In genomic region chr12:64522316-64522715, GRCh38 we compare ENCODE assay signal across 14 cellular contexts.
A peak's percentile ranks its signal among the peaks of the same experiment; 100 is the strongest.
DNase-seq lines count a peak whose midpoint lies in the region; ATAC-seq, FAIRE-seq and TF ChIP-seq lines count a peak whose summit lies in the region.
"Had no signal": no experiment of that assay in that cellular context is flagged by ENCODE, and none has a peak within 500 bp of the region (broad histone marks: within the 10 kb centered on the region; RNA-seq: fewer than 3 reads in every experiment).

No MANE protein-coding gene starts in this region.

- BruUV-seq in K562 (replicated peaks; lab: Mats Ljungman, UMichigan), result no TSS peak

- H2AFZ ChIP-seq in K562 (ENCODE audit: low read depth, low read length), result no peak overlapping the region
- H2AFZ ChIP-seq in osteoblast (ENCODE audit: low read length), result peak overlapping the region; percentile 52

- WGBS in K562 (ENCODE audit: insufficient coverage, low coverage, missing lambda C conversion rate), result 2% methylated on average over 5 of the region's 5 CpGs

- no peaks in the 10 kb centered on the region for H4K20me1 ChIP-seq in K562 (replicated peaks; ENCODE audit: control insufficient read depth, insufficient read depth, low read length)
- H4K20me1 ChIP-seq in osteoblast (ENCODE audit: insufficient read depth, low read length), result no peaks in the 10 kb centered on the region

- H3K4me3 ChIP-seq in K562 (no peak overlapping the region), osteoblast (ENCODE audit: insufficient read depth, low read length) (peak overlapping the region; percentile 20)
- H3K4me3 ChIP-seq: gastrocnemius medialis, lower lobe of right lung had no signal

- no peak for TF ChIP-seq EP300 in K562 (IDR thresholded peaks at IDR 0.05; ENCODE audit: low read length)

- POLR2A ChIA-PET in K562 (lab: Yijun Ruan, JAX), result interaction anchor here (1.1 to 2.5 kb wide), 3 partner anchors 15 to 53 kb away, joined by 3 to 5 read pairs (median 3); no protein-coding TSS in a partner anchor

- CTCF ChIA-PET in K562 (lab: Yijun Ruan, JAX; ENCODE audit: low intra/inter-chr PET ratio), result no interaction called here

- in situ Hi-C loops in K562 (cut with MboI), result no loop called here
- in situ Hi-C loops in G401 (cut with HindIII; ENCODE audit: low sequenced_read_pairs), result no loop called here

- no peaks in the 10 kb centered on the region for H3K9me1 ChIP-seq in K562 (ENCODE audit: control insufficient read depth, insufficient read depth, low read length)

- TF ChIP-seq CTCF in K562 (IDR thresholded peaks at IDR 0.05 in 2 of 3, conservative IDR thresholded peaks at IDR 0.05 in 1 of 3; ENCODE audit: insufficient read depth in 2 of 3, low read depth in 1 of 3, low read length in 3 of 3) (no peak), osteoblast (IDR thresholded peaks at IDR 0.05; ENCODE audit: extremely low read depth, low read depth, low read length) (no peak)

- no peak for TF ChIP-seq RAD21 in K562 (CRISPR knock-in tag; conservative IDR thresholded peaks at IDR 0.05 in 1 of 2, IDR thresholded peaks at IDR 0.05 in 1 of 2)

- TF ChIP-seq POLR2A in K562 (conservative IDR thresholded peaks at IDR 0.05), result no peak

- H3K36me3 ChIP-seq in K562 (ENCODE audit: control insufficient read depth, insufficient read depth, low read length) (no peaks in the 10 kb centered on the region), osteoblast (ENCODE audit: insufficient read depth, low read length) (no peaks in the 10 kb centered on the region)
- H3K36me3 ChIP-seq: gastrocnemius medialis, lower lobe of right lung had no signal

- peak; percentile 7 for DNase-seq in DMS79 treated with DMSO at 0.1 percent for 48 hours (lab: John Stamatoyannopoulos, UW)
- DNase-seq in DMS79 (lab: John Stamatoyannopoulos, UW), result no peak
- peak; percentile 72 for DNase-seq in NCI-H2227 (lab: John Stamatoyannopoulos, UW; ENCODE audit: unreplicated experiment)
- DNase-seq in K562 (ENCODE audit: extremely low read depth in 1 of 4, low spot score in 3 of 4), result no peak
- no peak for DNase-seq in osteoblast (ENCODE audit: insufficient read length, low spot score, missing footprints)
- DNase-seq in G401 (ENCODE audit: low spot score), result no peak
- no peak for DNase-seq in cortex of kidney (lab: John Stamatoyannopoulos, UW)
- DNase-seq: activated CD4-positive, alpha-beta T cell treated with anti-CD3 and anti-CD28 coated beads for 4 hours; gastrocnemius medialis; KG1; lower lobe of right lung; RPMI8226 had no signal

- H3K4me2 ChIP-seq in K562 (ENCODE audit: insufficient read depth, low read length), result no peak overlapping the region
- peak overlapping the region; percentile 59 for H3K4me2 ChIP-seq in osteoblast (ENCODE audit: insufficient read depth, low read length)

- H3K9me3 ChIP-seq in K562 (replicated peaks; ENCODE audit: control insufficient read depth, insufficient read depth, low read depth, low read length) (no peaks in the 10 kb centered on the region), osteoblast (ENCODE audit: low read depth, low read length) (no peaks in the 10 kb centered on the region)
- H3K9me3 ChIP-seq: gastrocnemius medialis, lower lobe of right lung had no signal

- H3K27me3 ChIP-seq in K562 (ENCODE audit: control insufficient read depth in 2 of 2, insufficient read depth in 2 of 2, low read length in 2 of 2) (peaks cover 16 to 17% of the 10 kb centered on the region in 2 experiments; a peak in 4 of 5 replicates), osteoblast (ENCODE audit: insufficient read depth, low read length) (no peaks in the 10 kb centered on the region)
- H3K27me3 ChIP-seq: gastrocnemius medialis had no signal

- intact Hi-C loops in K562 (cut with micrococcal nuclease), result no loop called here

- ATAC-seq in K562, result no peak; the same call in 2 of the 3 replicates
- no peak for ATAC-seq in GM21737 (IDR thresholded peaks at IDR 0.05; ENCODE audit: unreplicated experiment)
- ATAC-seq: gastrocnemius medialis, lower lobe of right lung had no signal

- H3K4me1 ChIP-seq in K562 (replicated peaks in 1 of 2; ENCODE audit: control insufficient read depth in 2 of 2, insufficient read depth in 2 of 2, low read length in 2 of 2), result peaks cover 0 to 3% of the 10 kb centered on the region in 2 experiments; a peak in 2 of 5 replicates
- H3K4me1 ChIP-seq in osteoblast (ENCODE audit: insufficient read depth, low read length), result peaks cover 21% of the 10 kb centered on the region
- H3K4me1 ChIP-seq: gastrocnemius medialis, lower lobe of right lung had no signal

- FAIRE-seq in K562 (lab: Jason Lieb, UNC), result no peak

- no peak overlapping the region for H3K27ac ChIP-seq in K562 (ENCODE audit: extremely low read depth, low read depth, low read length)
- H3K27ac ChIP-seq in osteoblast (ENCODE audit: low read depth, low read length), result peak overlapping the region; percentile 74
- H3K27ac ChIP-seq: 22Rv1, gastrocnemius medialis, lower lobe of right lung had no signal

- H3K9ac ChIP-seq in K562 (ENCODE audit: insufficient read depth in 1 of 2, low read depth in 2 of 2, low read length in 2 of 2), result no peak overlapping the region

- H3K79me2 ChIP-seq in K562 (ENCODE audit: control insufficient read depth, insufficient read depth, low read length) (no peaks in the 10 kb centered on the region), osteoblast (ENCODE audit: insufficient read depth, low read length) (no peaks in the 10 kb centered on the region)

TF ChIP-seq in K562, 482 proteins besides CTCF, POLR2A, EP300 and RAD21 (continues in another document):
- TF ChIP-seq EGR1 (conservative IDR thresholded peaks at IDR 0.05) (0 out of 2 replicates have a peak, but pooled peaks have one; percentile 7), SRSF1 (IDR thresholded peaks at IDR 0.05; ENCODE audit: low read depth, low read length) (no peak), STAT6 (CRISPR knock-in tag; IDR thresholded peaks at IDR 0.05) (no peak), NELFE (IDR thresholded peaks at IDR 0.05; ENCODE audit: insufficient read depth, insufficient read length) (no peak), HNRNPK (IDR thresholded peaks at IDR 0.05; ENCODE audit: low read depth, low read length, poor library complexity, severe bottlenecking) (no peak), MNT (conservative IDR thresholded peaks at IDR 0.05) (no peak), ZNF347 (CRISPR knock-in tag; IDR thresholded peaks at IDR 0.05; ENCODE audit: low read depth) (no peak), ILF3 (IDR thresholded peaks at IDR 0.05; ENCODE audit: borderline replicate concordance) (no peak), PBX2 (CRISPR knock-in tag; IDR thresholded peaks at IDR 0.05; ENCODE audit: low read depth) (no peak), PBX2 (tag; conservative IDR thresholded peaks at IDR 0.05; ENCODE audit: low read depth) (no peak), SMARCA5 (IDR thresholded peaks at IDR 0.05) (no peak), TRIM24 (IDR thresholded peaks at IDR 0.05) (0 out of 4 replicates have a peak, but pooled peaks of 1 of the 2 experiments have one; percentile 21), ZNF316 (IDR thresholded peaks at IDR 0.05) (no peak), CEBPB (tag; IDR thresholded peaks at IDR 0.05) (peak; percentile 54), MCM3 (IDR thresholded peaks at IDR 0.05) (no peak)

Comparison
In these comparisons a context has a peak if more than half of its experiments do, and no peak if none do; other contexts are left out.
1. DNase-seq: peak in DMS79 treated with DMSO at 0.1 percent for 48 hours (single experiment) and NCI-H2227 (single experiment); none in DMS79 (single experiment), K562 (0 of 4), osteoblast (single experiment), G401 (single experiment) and cortex of kidney (single experiment).